ENCODE assay signal across 9 cellular contexts in genomic region chr5:116032094-116032517, GRCh38. TPM values are rescaled to one million over a fixed set of nuclear protein-coding genes. Genes with fewer than 3 reads are reported as not detected.
DNase-seq lines count a peak whose midpoint lies in the region; ATAC-seq and TF ChIP-seq lines count a peak whose summit lies in the region.
"Had no signal": no experiment of that assay in that cellular context is flagged by ENCODE, and none has a peak within 500 bp of the region (broad histone marks: within the 10 kb centered on the region; RNA-seq: fewer than 3 reads in every experiment).

TSS of gene ARL14EPL (plus strand) at chr5:116032472. CDS start at chr5:116051466, 18,994 bp downstream.

- H2AFZ ChIP-seq in MM.1S (ENCODE audit: low read length): no peak within 1 kb of the TSS

- DNase-seq in DMS 273 treated with DMSO at 0.1 percent for 48 hours (lab: John Stamatoyannopoulos, UW) (peak; percentile 27), T1000 (lab: John Stamatoyannopoulos, UW) (peak; percentile 35), right cardiac atrium (peak in 2 of 3 donors; percentile 29 to 52), thoracic aorta (ENCODE audit: low spot score) (peak; percentile 9), MM.1S (no peak), NCI-H345 treated with DMSO at 0.1 percent for 48 hours (lab: John Stamatoyannopoulos, UW; ENCODE audit: unreplicated experiment) (no peak)

- H3K4me2 ChIP-seq in MM.1S (ENCODE audit: low read depth, low read length): no peak within 1 kb of the TSS

- no peaks in the 10 kb centered on the region for H3K9me2 ChIP-seq in MM.1S (replicated peaks; ENCODE audit: insufficient read depth, low read length)

- peak; percentile 31 for TF ChIP-seq CTCF in thoracic aorta (IDR thresholded peaks at IDR 0.05)
- TF ChIP-seq CTCF in MM.1S (IDR thresholded peaks at IDR 0.05; ENCODE audit: low read length): no peak

- 49% methylated on average over 9 of the region's 9 CpGs for WGBS in right cardiac atrium

- no peaks in the 10 kb centered on the region for H3K4me1 ChIP-seq in right cardiac atrium (ENCODE audit: control insufficient read depth, insufficient read depth, low read length)
- no peaks in the 10 kb centered on the region for H3K4me1 ChIP-seq in thoracic aorta (ENCODE audit: control insufficient read depth in 1 of 2, low read depth in 2 of 2)
- peaks cover 10% of the 10 kb centered on the region for H3K4me1 ChIP-seq in MM.1S (ENCODE audit: low read length)

- H3K4me3 ChIP-seq in right cardiac atrium (ENCODE audit: low read length): no peak within 1 kb of the TSS
- H3K4me3 ChIP-seq in thoracic aorta: no peak within 1 kb of the TSS
- no peak within 1 kb of the TSS for H3K4me3 ChIP-seq in MM.1S (ENCODE audit: low read length)

- H3K36me3 ChIP-seq in thoracic aorta (no peaks in the 10 kb centered on the region), MM.1S (replicated peaks; ENCODE audit: insufficient read depth, low read length) (no peaks in the 10 kb centered on the region)

- H4K20me1 ChIP-seq in MM.1S (ENCODE audit: insufficient read depth, low read length): no peaks in the 10 kb centered on the region

- intact Hi-C loops in right cardiac atrium (cut with DNase I): no loop called here

- H3K79me2 ChIP-seq in MM.1S (ENCODE audit: low read length): no peaks in the 10 kb centered on the region

- H3K9me3 ChIP-seq in right cardiac atrium (ENCODE audit: control insufficient read depth, low read length) (no peaks in the 10 kb centered on the region), thoracic aorta (no peaks in the 10 kb centered on the region), MM.1S (replicated peaks; ENCODE audit: insufficient read depth, low read length) (no peaks in the 10 kb centered on the region)

- H3K9ac ChIP-seq in MM.1S (ENCODE audit: low read length): no peak within 1 kb of the TSS

- H3K27ac ChIP-seq in right cardiac atrium (ENCODE audit: low read length): no peak within 1 kb of the TSS
- no peak within 1 kb of the TSS for H3K27ac ChIP-seq in thoracic aorta
- no peak within 1 kb of the TSS for H3K27ac ChIP-seq in MM.1S (ENCODE audit: low read length)

- H3K27me3 ChIP-seq in right cardiac atrium (ENCODE audit: control insufficient read depth, insufficient read depth) (no peaks in the 10 kb centered on the region), thoracic aorta (replicated peaks; ENCODE audit: insufficient read depth) (no peaks in the 10 kb centered on the region), MM.1S (replicated peaks; ENCODE audit: insufficient read depth, low read length) (no peaks in the 10 kb centered on the region)

- H3F3A ChIP-seq in MM.1S (ENCODE audit: insufficient read depth, low read length): no peaks in the 10 kb centered on the region

- ATAC-seq in GM19463 (IDR thresholded peaks at IDR 0.05; ENCODE audit: unreplicated experiment) (peak; percentile 85), HG03565 (IDR thresholded peaks at IDR 0.05; ENCODE audit: unreplicated experiment) (peak; percentile 90), right cardiac atrium (peak; percentile 76 to 93), thoracic aorta (ENCODE audit: insufficient number of reproducible peaks, low FRiP score, low read depth) (peak; percentile 76)

RNA-seq across cellular contexts. Expression of gene ARL14EPL, which starts in this region (rescaled TPM):
- total RNA-seq in right cardiac atrium: not detected
- polyA plus RNA-seq in right cardiac atrium: not detected
- total RNA-seq in thoracic aorta: 1 to 10 TPM in 1 of 2 donors, not detected in 1; 1.7 TPM
- total RNA-seq: T-helper 2 cell treated with Interferon-gamma antibody and Interleukin-4, amounts not matched to agents 100 ng/mL and 5 ng/mL, for 36 hours had no signal

Comparison
In these comparisons a context has a peak if more than half of its experiments do, and no peak if none do; other contexts are left out.
1. Peak in DNase-seq and ATAC-seq in right cardiac atrium; RNA of the gene not detected or under 1 TPM.
2. DNase-seq: peak in DMS 273 treated with DMSO at 0.1 percent for 48 hours (single experiment), T1000 (single experiment) and thoracic aorta (single experiment); none in MM.1S (single experiment) and NCI-H345 treated with DMSO at 0.1 percent for 48 hours (single experiment).
3. Peak in every context shown above with its lines, with median percentiles within 50 percentile points of each other: ATAC-seq.